Comparison of ENCODE assay signal across 10 cellular contexts in genomic region chr9:6218099-6218502, GRCh38. TPM values are rescaled to one million over a fixed set of nuclear protein-coding genes. Genes with fewer than 3 reads are reported as not detected.
DNase-seq lines count a peak whose midpoint lies in the region; ATAC-seq and TF ChIP-seq lines count a peak whose summit lies in the region.
"Had no signal": no experiment of that assay in that cellular context is flagged by ENCODE, and none has a peak within 500 bp of the region (broad histone marks: within the 10 kb centered on the region; RNA-seq: fewer than 3 reads in every experiment).

No MANE protein-coding gene starts in this region.

- H3K18ac ChIP-seq in mesendoderm (ENCODE audit: low read length), result no peak overlapping the region

- H4K8ac ChIP-seq in mesendoderm (ENCODE audit: low read depth, low read length), result no peak overlapping the region

- WGBS in mesendoderm (ENCODE audit: extremely low coverage, insufficient coverage, low lambda C conversion rate), result no CpG with 5 or more reads among the region's 3 CpGs
- 30 to 59% methylated on average over 3 of the region's 3 CpGs for WGBS in testis, 2 donors

- no TSS peak for BruUV-seq in PC-3 (replicated peaks; lab: Mats Ljungman, UMichigan)

- peak overlapping the region; percentile 26; the same call in 1 of the 2 replicates for H3K4me2 ChIP-seq in PC-3 (ENCODE audit: low read length)
- no peak overlapping the region for H3K4me2 ChIP-seq in mesendoderm (ENCODE audit: low read length)

- H3K4ac ChIP-seq in mesendoderm (ENCODE audit: low read depth, low read length), result no peak overlapping the region

- H4K20me1 ChIP-seq in PC-3 (ENCODE audit: low read length), result no peaks in the 10 kb centered on the region

- no peak overlapping the region for H3K27ac ChIP-seq in PC-3 (ENCODE audit: low read length)
- H3K27ac ChIP-seq in mesendoderm (ENCODE audit: low read depth, low read length), result no peak overlapping the region
- peak overlapping the region; percentile 8 to 22 for H3K27ac ChIP-seq in testis

- H3K9me2 ChIP-seq in PC-3 (replicated peaks; ENCODE audit: low read length), result no peaks in the 10 kb centered on the region

- no peak overlapping the region for H3K23ac ChIP-seq in mesendoderm (ENCODE audit: low read length)

- no peaks in the 10 kb centered on the region for H3K27me3 ChIP-seq in PC-3 (ENCODE audit: low read length)
- no peaks in the 10 kb centered on the region for H3K27me3 ChIP-seq in mesendoderm (ENCODE audit: insufficient read depth, low read length, poor library complexity)
- H3K27me3 ChIP-seq in testis, result no peaks in the 10 kb centered on the region
- no peaks in the 10 kb centered on the region for H3K27me3 ChIP-seq in MG63

- CTCF ChIA-PET in PC-3 (lab: Charles Lee), result no interaction called here

- TF ChIP-seq CTCF in PC-3 (conservative IDR thresholded peaks at IDR 0.05; ENCODE audit: low read depth, low read length) (no peak), testis (IDR thresholded peaks at IDR 0.05) (no peak)

- POLR2A ChIA-PET in PC-3 (lab: Charles Lee; ENCODE audit: unreplicated experiment), result no interaction called here

- H2BK15ac ChIP-seq in mesendoderm (replicated peaks; ENCODE audit: low read depth), result no peak overlapping the region

- H2BK120ac ChIP-seq in mesendoderm (ENCODE audit: low read depth, low read length), result no peak overlapping the region

- no peak overlapping the region for H3K56ac ChIP-seq in mesendoderm (ENCODE audit: low read length)

- H2AFZ ChIP-seq in PC-3 (ENCODE audit: low read length), result no peak overlapping the region

- H3K9ac ChIP-seq in PC-3 (ENCODE audit: low read length), result no peak overlapping the region
- no peak overlapping the region for H3K9ac ChIP-seq in mesendoderm (ENCODE audit: low read length)

- H4K5ac ChIP-seq in mesendoderm (ENCODE audit: low read length), result no peak overlapping the region

- no peaks in the 10 kb centered on the region for H3K79me1 ChIP-seq in mesendoderm (ENCODE audit: low read length)

- DNase-seq in PC-3, result peak; percentile 25
- peak; percentile 26 for DNase-seq in epidermal melanocyte (ENCODE audit: insufficient read length, low spot score)
- peak; percentile 85 for DNase-seq in mesendoderm
- no peak for DNase-seq in testis
- no peak for DNase-seq in activated CD4-positive, CD25-positive, alpha-beta regulatory T cell treated with anti-CD3 and anti-CD28 coated beads, Interleukin-2, amount 50 U/mL, for 72 hours
- no peak for DNase-seq in activated naive CD4-positive, alpha-beta T cell treated with anti-CD3 and anti-CD28 coated beads, Interleukin-2, amount 50 U/mL, for 16 hours
- no peak for DNase-seq in MG63
- no peak for DNase-seq in activated T-cell treated with anti-CD3 and anti-CD28 coated beads, Interleukin-2, amount 50 U/mL, for 48 hours
- DNase-seq: NCI-H526 had no signal

- H3K4me3 ChIP-seq in PC-3 (ENCODE audit: low read length) (no peak overlapping the region), mesendoderm (ENCODE audit: low read length) (no peak overlapping the region), testis (no peak overlapping the region), MG63 (no peak overlapping the region)

- H3K36me3 ChIP-seq in PC-3 (ENCODE audit: low read depth, low read length), result no peaks in the 10 kb centered on the region
- no peaks in the 10 kb centered on the region for H3K36me3 ChIP-seq in mesendoderm (ENCODE audit: control insufficient read depth, insufficient read depth, low read length)
- no peaks in the 10 kb centered on the region for H3K36me3 ChIP-seq in testis (ENCODE audit: low read depth, missing control alignments)
- H3K36me3 ChIP-seq in MG63, result no peaks in the 10 kb centered on the region

- intact Hi-C loops in PC-3 (cut with micrococcal nuclease), result no loop called here
- intact Hi-C loops in testis (cut with DNase I; ENCODE audit: low total_unique reads), result no loop called here

- ATAC-seq in PC-3, result no peak

- H3K79me2 ChIP-seq in PC-3 (ENCODE audit: low read length), result no peaks in the 10 kb centered on the region
- no peaks in the 10 kb centered on the region for H3K79me2 ChIP-seq in mesendoderm (ENCODE audit: control insufficient read depth, insufficient read depth, low read length)

- no peaks in the 10 kb centered on the region for H3K9me3 ChIP-seq in PC-3 (ENCODE audit: low read length)
- no peaks in the 10 kb centered on the region for H3K9me3 ChIP-seq in testis
- H3K9me3 ChIP-seq in MG63, result no peaks in the 10 kb centered on the region

- H3K4me1 ChIP-seq in PC-3 (ENCODE audit: insufficient read depth, low read length) (peaks cover 3% of the 10 kb centered on the region; the same call in 1 of the 2 replicates), mesendoderm (ENCODE audit: control insufficient read depth, low read depth, low read length) (no peaks in the 10 kb centered on the region), testis (no peaks in the 10 kb centered on the region)

- H2AK5ac ChIP-seq in mesendoderm (ENCODE audit: low read length), result no peak overlapping the region

- TF ChIP-seq POLR2A in testis (IDR thresholded peaks at IDR 0.05), result no peak

- no peak overlapping the region for H2BK5ac ChIP-seq in mesendoderm (ENCODE audit: low read length)

- no peaks in the 10 kb centered on the region for H3F3A ChIP-seq in PC-3 (ENCODE audit: low read length, unreplicated experiment)

RNA-seq across cellular contexts. Expression of gene IL33, which starts 2.5 kb away (rescaled TPM):
- total RNA-seq in PC-3 (2014; rRNA removed) (1.6 and 2.7 TPM in 2 replicates), testis (1 to 10 TPM; 2.9 to 3.6 TPM)
- 0.32 TPM for polyA plus RNA-seq in mesendoderm (2013, experiment 1 of 2)
- 0.36 TPM for polyA plus RNA-seq in mesendoderm (2013, experiment 2 of 2)
- polyA plus RNA-seq in testis (ENCODE audit: insufficient read depth, low read depth, low replicate concordance), result 8.7 TPM
- 0.25 and 0.69 TPM in 2 replicates for total RNA-seq in MG63 (2014; rRNA removed; shearing (Covaris generic); ENCODE audit: low replicate concordance)
- total RNA-seq: activated T-helper 2 cell treated with anti-CD3 and anti-CD28 coated beads, Interferon-gamma antibody, Interleukin-2, Interleukin-4, amounts not matched to agents 10 μg/mL and 5 μg/mL and 100 μg/mL, durations not matched to agents 14 hours and 24 hours and 36 hours had no signal

Comparison
In these comparisons a context has a peak if more than half of its experiments do, and no peak if none do; other contexts are left out.
1. DNase-seq: peak in PC-3 (single experiment), epidermal melanocyte (single experiment) and mesendoderm (single experiment); none in testis (single experiment), activated CD4-positive, CD25-positive, alpha-beta regulatory T cell treated with anti-CD3 and anti-CD28 coated beads, Interleukin-2, amount 50 U/mL, for 72 hours (single experiment), activated naive CD4-positive, alpha-beta T cell treated with anti-CD3 and anti-CD28 coated beads, Interleukin-2, amount 50 U/mL, for 16 hours (single experiment), MG63 (single experiment) and activated T-cell treated with anti-CD3 and anti-CD28 coated beads, Interleukin-2, amount 50 U/mL, for 48 hours (0 of 2).
2. H3K27ac ChIP-seq: peak in testis (2 of 2); none in PC-3 (single experiment) and mesendoderm (single experiment).